ENCODE assay signal across 8 cellular contexts in the genomic region with DNA sequence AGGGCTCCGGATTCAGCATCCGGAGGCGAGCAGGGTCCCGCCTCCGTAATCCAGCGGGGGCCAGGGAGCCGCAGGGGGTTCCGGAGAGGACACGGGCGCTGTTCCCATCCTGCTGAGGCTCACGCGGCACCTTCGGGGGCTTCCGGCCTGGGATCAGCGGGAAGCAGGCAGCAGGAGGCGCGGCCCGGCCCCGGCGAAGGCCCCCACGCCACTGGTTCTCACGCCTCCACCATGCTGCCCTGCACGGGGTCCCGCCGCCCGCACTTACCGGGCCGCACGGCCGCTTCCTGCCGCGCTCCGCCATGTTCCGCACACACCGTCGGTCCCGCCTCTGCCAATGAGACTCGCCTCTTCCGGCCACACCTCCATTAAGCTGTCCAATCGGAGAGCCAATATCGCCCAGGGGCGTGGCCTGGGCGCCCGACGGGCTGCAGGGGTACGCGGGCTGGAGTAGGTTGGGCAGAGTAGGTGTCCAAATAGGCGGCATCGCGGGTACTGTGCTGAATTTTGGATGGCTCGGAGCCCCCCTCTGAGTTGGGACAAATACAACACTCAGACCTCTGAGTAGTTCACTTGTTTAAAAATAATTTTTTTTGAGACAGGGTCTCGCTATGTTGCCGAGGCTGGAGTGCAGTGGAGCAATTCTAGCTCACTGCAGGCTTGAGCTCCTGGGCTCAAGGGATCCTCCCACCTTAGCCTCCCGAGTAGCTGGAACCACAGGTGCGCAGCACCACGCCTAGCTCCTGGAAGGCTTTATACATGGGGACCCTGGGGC. TPM values are rescaled to one million over a fixed set of nuclear protein-coding genes. Genes with fewer than 3 reads are reported as not detected.
A peak's percentile ranks its signal among the peaks of the same experiment; 100 is the strongest.
DNase-seq lines count a peak whose midpoint lies in the region; ATAC-seq, FAIRE-seq and TF ChIP-seq lines count a peak whose summit lies in the region.

SPOUT1 (minus strand) TSS at position 318 of the 775 bp plus-strand sequence; CDS start at position 304, 14 bp downstream.

- H3K27me3 ChIP-seq in HUES64 (ENCODE audit: insufficient read depth, low read length) (no peaks in the 10 kb centered on the region), OCI-LY1 (ENCODE audit: insufficient read depth, low read length) (no peaks in the 10 kb centered on the region), endothelial cell of umbilical vein (ENCODE audit: control insufficient read depth in 2 of 2, insufficient read depth in 2 of 2, low read length in 2 of 2) (no peaks in the 10 kb centered on the region)

- peak; percentile 87 for TF ChIP-seq POLR2A in endothelial cell of umbilical vein (IDR thresholded peaks at IDR 0.05; ENCODE audit: low read depth, low read length)

- no peaks in the 10 kb centered on the region for H3F3A ChIP-seq in OCI-LY1 (ENCODE audit: insufficient read depth, low read length)

- BruUV-seq in Calu3 (replicated peaks; lab: Mats Ljungman, UMichigan) (no TSS peak), endothelial cell of umbilical vein (replicated peaks; lab: Mats Ljungman, UMichigan) (no TSS peak)

- peaks cover 25% of the 10 kb centered on the region for H3K36me3 Mint-ChIP-seq in Calu3 (ENCODE audit: insufficient read depth, unreplicated experiment)

- dilution Hi-C loops in endothelial cell of umbilical vein (cut with MboI; ENCODE audit: extremely low pct_ligation_motif_present, low sequenced_read_pairs) = no loop called here

- H2AFZ ChIP-seq in OCI-LY1 (ENCODE audit: low read length) (peak within 1 kb of the TSS; percentile 81; the same call in 1 of the 2 replicates), endothelial cell of umbilical vein (ENCODE audit: low read depth, low read length) (peak within 1 kb of the TSS; percentile 57)

- ATAC-seq in GM21447 (IDR thresholded peaks at IDR 0.05; ENCODE audit: unreplicated experiment) = peak; percentile 98

- H3K4me3 ChIP-seq in HUES64 (ENCODE audit: low read length) (peak within 1 kb of the TSS; percentile 87), OCI-LY1 (ENCODE audit: low read depth, low read length, poor library complexity, severe bottlenecking) (peak within 1 kb of the TSS; percentile 85), endothelial cell of umbilical vein (replicated peaks in 1 of 3; ENCODE audit: insufficient read depth in 1 of 3, low read depth in 1 of 3, low read length in 3 of 3) (peak within 1 kb of the TSS; percentile 39 to 94 (median 64))

- no peaks in the 10 kb centered on the region for H3K9me3 ChIP-seq in HUES64 (ENCODE audit: insufficient read depth, low read depth, low read length)
- no peaks in the 10 kb centered on the region for H3K9me3 ChIP-seq in OCI-LY1 (ENCODE audit: low read length)
- no peaks in the 10 kb centered on the region for H3K9me3 ChIP-seq in endothelial cell of umbilical vein (replicated peaks; ENCODE audit: control insufficient read depth, insufficient read depth, low read length)

- TF ChIP-seq CTCF in Calu3 (IDR thresholded peaks at IDR 0.05; ENCODE audit: unreplicated experiment) (no peak), OCI-LY1 (IDR thresholded peaks at IDR 0.05; ENCODE audit: low read length) (no peak), endothelial cell of umbilical vein (IDR thresholded peaks at IDR 0.05; ENCODE audit: extremely low read depth in 1 of 2, insufficient read depth in 1 of 2, low read depth in 1 of 2, low read length in 2 of 2) (no peak)

- 2% methylated on average over 56 of the region's 56 CpGs for WGBS in HUES64

- no peaks in the 10 kb centered on the region for H3K4me1 ChIP-seq in HUES64 (ENCODE audit: insufficient read depth, low read length)
- H3K4me1 ChIP-seq in OCI-LY1 (ENCODE audit: insufficient read depth, low read length, severe bottlenecking) = peaks cover 20% of the 10 kb centered on the region
- H3K4me1 ChIP-seq in endothelial cell of umbilical vein (ENCODE audit: control insufficient read depth, extremely low read depth, insufficient read depth, low read length) = peaks cover 5% of the 10 kb centered on the region

- H3K9me3 Mint-ChIP-seq in Calu3 (ENCODE audit: low read depth, unreplicated experiment) = no peaks in the 10 kb centered on the region

- H3K27ac ChIP-seq in HUES64 (ENCODE audit: low read depth, low read length) (peak within 1 kb of the TSS; percentile 72), OCI-LY1 (ENCODE audit: low read depth, low read length, poor library complexity, severe bottlenecking) (peak within 1 kb of the TSS; percentile 5), endothelial cell of umbilical vein (ENCODE audit: insufficient read depth, low read depth, low read length) (no peak within 1 kb of the TSS)

- H3K27ac Mint-ChIP-seq in Calu3 (ENCODE audit: unreplicated experiment) = peak within 1 kb of the TSS; percentile 90

- CTCF ChIA-PET in Calu3 (lab: Charles Lee) (interaction anchor here (0.5 to 1.8 kb wide), 4 partner anchors 12 to 189 kb away, joined by 3 to 22 read pairs (median 4); partner anchors contain the start of gene ENDOG), endothelial cell of umbilical vein (lab: Charles Lee) (interaction anchor here (0.6 to 1.3 kb wide), 5 partner anchors 10 to 193 kb away, joined by 3 to 40 read pairs (median 4); partner anchors contain the start of gene ENDOG)

- H4K20me1 ChIP-seq in OCI-LY1 (ENCODE audit: insufficient read depth, low read length) (no peaks in the 10 kb centered on the region), endothelial cell of umbilical vein (replicated peaks; ENCODE audit: control insufficient read depth, extremely low read depth, insufficient read depth, low read length) (no peaks in the 10 kb centered on the region)

- H3K79me2 ChIP-seq in OCI-LY1 (ENCODE audit: insufficient read depth, low read length) (peaks cover 8% of the 10 kb centered on the region; the same call in 1 of the 2 replicates), endothelial cell of umbilical vein (ENCODE audit: control insufficient read depth, insufficient read depth, low read length) (peaks cover 10% of the 10 kb centered on the region)

- POLR2A ChIA-PET in endothelial cell of umbilical vein (lab: Charles Lee) = interaction anchor here (0.6 to 1.0 kb wide), 2 partner anchors 10 to 131 kb away, joined by 3 to 4 read pairs; no protein-coding TSS in a partner anchor

- H3K4me3 Mint-ChIP-seq in Calu3 (ENCODE audit: low read depth, unreplicated experiment) = peak within 1 kb of the TSS; percentile 99

- no peaks in the 10 kb centered on the region for H3K27me3 Mint-ChIP-seq in Calu3 (ENCODE audit: unreplicated experiment)

- peak; percentile 98 for FAIRE-seq in endothelial cell of umbilical vein (lab: Jason Lieb, UNC)

- H3K36me3 ChIP-seq in HUES64 (ENCODE audit: insufficient read depth, low read length) (peaks cover 57% of the 10 kb centered on the region), OCI-LY1 (ENCODE audit: insufficient read depth, low read length) (peaks cover 38% of the 10 kb centered on the region), endothelial cell of umbilical vein (ENCODE audit: control insufficient read depth in 2 of 2, extremely low read depth in 1 of 2, insufficient read depth in 2 of 2, low read length in 2 of 2) (peaks cover 5 to 23% of the 10 kb centered on the region in 2 experiments)

- H3K9ac ChIP-seq in HUES64 (ENCODE audit: low read depth, low read length) (peak within 1 kb of the TSS; percentile 86), OCI-LY1 (ENCODE audit: low read length) (peak within 1 kb of the TSS; percentile 90), endothelial cell of umbilical vein (replicated peaks; ENCODE audit: extremely low read depth, insufficient read depth, low read length) (peak within 1 kb of the TSS; percentile 62)

- intact Hi-C loops in Calu3 (cut with micrococcal nuclease; ENCODE audit: unreplicated experiment) (no loop called here), endothelial cell of umbilical vein (cut with micrococcal nuclease) (loop anchor here (1.0 kb wide), 1 partner anchor 11 kb away; the partner anchor contains the start of gene ENDOG)

- H3K4me1 Mint-ChIP-seq in Calu3 (ENCODE audit: low read depth, unreplicated experiment) = peaks cover 9% of the 10 kb centered on the region

- peak; percentile 91 for DNase-seq in Calu3
- peak; percentile 90 for DNase-seq in activated T-cell treated with anti-CD3 and anti-CD28 coated beads for 1 hour (ENCODE audit: low read depth)
- peak; percentile 92 for DNase-seq in endothelial cell of umbilical vein (ENCODE audit: low read depth, low spot score)
- DNase-seq in middle frontal gyrus (ENCODE audit: extremely low spot score, low spot score) = peak; percentile 82
- DNase-seq in stimulated activated CD8-positive, alpha-beta memory T cell treated with anti-CD3 and anti-CD28 coated beads, Interleukin-2, amount 100 ng/mL, for 48 hours (ENCODE audit: low read depth in 2 of 2) = peak; percentile 86 to 93

- H3K9me2 ChIP-seq in OCI-LY1 (ENCODE audit: low read depth, low read length) = no peaks in the 10 kb centered on the region

- no peaks in the 10 kb centered on the region for H3K9me1 ChIP-seq in endothelial cell of umbilical vein (replicated peaks; ENCODE audit: control insufficient read depth, extremely low read depth, insufficient read depth, low read length)

- H3K4me2 ChIP-seq in OCI-LY1 (ENCODE audit: low read length) (peak within 1 kb of the TSS; percentile 79), endothelial cell of umbilical vein (ENCODE audit: insufficient read depth, low read length) (peak within 1 kb of the TSS; percentile 73)

TF ChIP-seq in endothelial cell of umbilical vein, 7 proteins besides CTCF, POLR2A, EP300 and RAD21:
- TF ChIP-seq POLR2AphosphoS5 (IDR thresholded peaks at IDR 0.05; ENCODE audit: insufficient read depth, low read depth, low read length) (peak; percentile 95), MAX (IDR thresholded peaks at IDR 0.05; ENCODE audit: insufficient read depth, insufficient read length) (no peak)

RNA-seq across cellular contexts. Expression of gene SPOUT1, which starts in this region (rescaled TPM):
- total RNA-seq in Calu3 (2022) (35.8 and 46.8 TPM in 2 replicates), endothelial cell of umbilical vein (51.6 and 59.3 TPM in 2 replicates)
- 34.4 TPM for polyA plus RNA-seq in HUES64 (2013, experiment 1 of 2)
- 32.4 TPM for polyA plus RNA-seq in HUES64 (2013, experiment 2 of 2)
- 50.4 and 51.4 TPM in 2 replicates for polyA plus RNA-seq in endothelial cell of umbilical vein
- 34.2 and 38.7 TPM in 2 replicates for polyA plus RNA-seq in endothelial cell of umbilical vein (2011; cell fraction: cytosol; rRNA removed)
- 71.3 and 80.1 TPM in 2 replicates for polyA plus RNA-seq in endothelial cell of umbilical vein (2011; cell fraction: nucleus; rRNA removed)
- polyA plus RNA-seq in endothelial cell of umbilical vein (2012) = 35.6 and 37.8 TPM in 2 replicates
- 31.5 and 35.9 TPM in 2 replicates for polyA minus RNA-seq in endothelial cell of umbilical vein
- 27.5 TPM for polyA minus RNA-seq in endothelial cell of umbilical vein (2011; cell fraction: cytosol; rRNA and poly(A)+ RNA removed)
- 14.3 and 17.9 TPM in 2 replicates for polyA minus RNA-seq in endothelial cell of umbilical vein (2011; cell fraction: nucleus; rRNA and poly(A)+ RNA removed)
